ENCODE assay signal across 14 cellular contexts in genomic region chr10:44051091-44051490, GRCh38.
A peak's percentile ranks its signal among the peaks of the same experiment; 100 is the strongest.
DNase-seq lines count a peak whose midpoint lies in the region.
"Had no signal": no experiment of that assay in that cellular context is flagged by ENCODE, and none has a peak within 500 bp of the region (broad histone marks: within the 10 kb centered on the region; RNA-seq: fewer than 3 reads in every experiment).

No MANE protein-coding gene starts in this region.

- H2BK15ac ChIP-seq in neuronal stem cell (ENCODE audit: low read length) = no peak overlapping the region

- H2AK5ac ChIP-seq in neuronal stem cell (ENCODE audit: low read depth, low read length) = no peak overlapping the region

- no peak overlapping the region for H4K8ac ChIP-seq in neuronal stem cell (ENCODE audit: low read depth, low read length)

- peak overlapping the region; percentile 80 for H3K18ac ChIP-seq in neuronal stem cell (ENCODE audit: low read length)

- H3K36me3 ChIP-seq in MG63 (no peaks in the 10 kb centered on the region), neuronal stem cell (replicated peaks in 1 of 2; ENCODE audit: control insufficient read depth in 2 of 2, insufficient read depth in 2 of 2, low read length in 2 of 2) (no peaks in the 10 kb centered on the region), stomach smooth muscle (ENCODE audit: control insufficient read depth in 2 of 2, insufficient read depth in 2 of 2, low read length in 2 of 2) (no peaks in the 10 kb centered on the region)

- H3K4me3 ChIP-seq in MG63 (no peak overlapping the region), neuronal stem cell (ENCODE audit: low read length in 2 of 2) (no peak overlapping the region), stomach smooth muscle (ENCODE audit: low read length in 2 of 2) (no peak overlapping the region)
- H3K4me3 ChIP-seq: GM23338, K562 had no signal

- no peak overlapping the region for H4K91ac ChIP-seq in neuronal stem cell (ENCODE audit: low read depth, low read length, poor library complexity)

- H3K23ac ChIP-seq in neuronal stem cell (ENCODE audit: low read depth, low read length, poor library complexity) = no peak overlapping the region

- H3K4ac ChIP-seq in neuronal stem cell (ENCODE audit: low read length) = no peak overlapping the region

- no peak overlapping the region for H3K14ac ChIP-seq in neuronal stem cell (ENCODE audit: low read length)

- DNase-seq in MG63 = peak; percentile 56
- peak; percentile 75 for DNase-seq in NCI-H1694 treated with DMSO at 0.1 percent for 48 hours (lab: John Stamatoyannopoulos, UW)
- DNase-seq in neuronal stem cell (ENCODE audit: low spot score) = no peak
- no peak for DNase-seq in NCI-H146 treated with DMSO at 0.1 percent for 48 hours (lab: John Stamatoyannopoulos, UW; ENCODE audit: unreplicated experiment)
- no peak for DNase-seq in activated naive CD4-positive, alpha-beta T cell treated with Interleukin-2 at 50 U/mL for 16 hours
- no peak for DNase-seq in medulla oblongata (ENCODE audit: extremely low spot score)
- DNase-seq: AML-193; Caco-2; CD4-positive, alpha-beta T cell; GF-D8 had no signal

- H3K27me3 ChIP-seq in MG63 (no peaks in the 10 kb centered on the region), neuronal stem cell (ENCODE audit: control insufficient read depth in 3 of 3, insufficient read depth in 3 of 3, low read depth in 1 of 3, low read length in 3 of 3) (no peaks in the 10 kb centered on the region), stomach smooth muscle (ENCODE audit: control insufficient read depth in 1 of 2, insufficient read depth in 2 of 2, low read length in 2 of 2) (no peaks in the 10 kb centered on the region)

- H2AFZ ChIP-seq in neuronal stem cell (ENCODE audit: low read length) = no peak overlapping the region
- H2AFZ ChIP-seq: GM23338 had no signal

- H3K79me1 ChIP-seq in neuronal stem cell (ENCODE audit: low read depth, low read length) = no peaks in the 10 kb centered on the region

- H2BK120ac ChIP-seq in neuronal stem cell (ENCODE audit: low read depth, low read length) = no peak overlapping the region

- H3K9ac ChIP-seq in neuronal stem cell (ENCODE audit: low read depth, low read length, poor library complexity) (no peak overlapping the region), stomach smooth muscle (ENCODE audit: low read length in 2 of 2) (no peak overlapping the region)

- no peak overlapping the region for H2BK5ac ChIP-seq in neuronal stem cell (ENCODE audit: low read length)

- H3K4me2 ChIP-seq in neuronal stem cell (ENCODE audit: insufficient read depth, low read length, poor library complexity, severe bottlenecking) = no peak overlapping the region
- H3K4me2 ChIP-seq: GM23338 had no signal

- WGBS in neuronal stem cell (ENCODE audit: extremely low coverage in 2 of 2, insufficient read length in 2 of 2, insufficient replicate concordance in 1 of 2), 2 donors = no CpG with 5 or more reads among the region's 5 CpGs

- peaks cover 0 to 12% of the 10 kb centered on the region in 2 donors for H3K4me1 ChIP-seq in neuronal stem cell (ENCODE audit: control insufficient read depth in 2 of 2, insufficient read depth in 1 of 2, low read depth in 1 of 2, low read length in 2 of 2)
- peaks cover 25% of the 10 kb centered on the region for H3K4me1 ChIP-seq in stomach smooth muscle (ENCODE audit: control insufficient read depth, insufficient read depth, low read length)
- H3K4me1 ChIP-seq: Caco-2 had no signal

- no peaks in the 10 kb centered on the region for H3K9me3 ChIP-seq in MG63
- H3K9me3 ChIP-seq in neuronal stem cell (replicated peaks in 1 of 2; ENCODE audit: control insufficient read depth in 2 of 2, insufficient read depth in 1 of 2, low read depth in 1 of 2, low read length in 2 of 2) = no peaks in the 10 kb centered on the region
- no peaks in the 10 kb centered on the region for H3K9me3 ChIP-seq in stomach smooth muscle (ENCODE audit: control insufficient read depth in 2 of 2, low read length in 2 of 2)
- H3K9me3 ChIP-seq: Caco-2 had no signal

- H3K27ac ChIP-seq in neuronal stem cell (replicated peaks; ENCODE audit: low read length) (no peak overlapping the region), stomach smooth muscle (ENCODE audit: low read length) (peak overlapping the region; percentile 49)
- H3K27ac ChIP-seq: C4-2B had no signal

- H2BK12ac ChIP-seq in neuronal stem cell (ENCODE audit: low read length) = no peak overlapping the region

Comparison
In these comparisons a context has a peak if more than half of its experiments do, and no peak if none do; other contexts are left out.
1. DNase-seq: peak in MG63 (single experiment) and NCI-H1694 treated with DMSO at 0.1 percent for 48 hours (single experiment); none in neuronal stem cell (single experiment), NCI-H146 treated with DMSO at 0.1 percent for 48 hours (single experiment), activated naive CD4-positive, alpha-beta T cell treated with Interleukin-2 at 50 U/mL for 16 hours (single experiment) and medulla oblongata (single experiment).